ENCODE assay signal across 8 cellular contexts in genomic region chr17:82291582-82292250, GRCh38. TPM values are rescaled to one million over a fixed set of nuclear protein-coding genes. Genes with fewer than 3 reads are reported as not detected.
A peak's percentile ranks its signal among the peaks of the same experiment; 100 is the strongest.
DNase-seq lines count a peak whose midpoint lies in the region; ATAC-seq and TF ChIP-seq lines count a peak whose summit lies in the region.

No MANE protein-coding gene starts in this region.

- no peak for TF ChIP-seq POLR2A in NB4 (IDR thresholded peaks at IDR 0.05; ENCODE audit: extremely low read depth, insufficient read length)

- peaks cover 2% of the 10 kb centered on the region for H3F3A ChIP-seq in neural cell (ENCODE audit: insufficient read depth, low read length, poor library complexity, severe bottlenecking)

- no peaks in the 10 kb centered on the region for H3K79me2 ChIP-seq in neural cell (replicated peaks; ENCODE audit: insufficient read depth, low read length)

- TF ChIP-seq CTCF in C4-2B (conservative IDR thresholded peaks at IDR 0.05) (no peak), NB4 (IDR thresholded peaks at IDR 0.05; ENCODE audit: low read depth, low read length) (no peak), colonic mucosa (IDR thresholded peaks at IDR 0.05) (no peak), neural cell (IDR thresholded peaks at IDR 0.05; ENCODE audit: poor library complexity, severe bottlenecking) (no peak)

- TF ChIP-seq EP300 in neural cell (conservative IDR thresholded peaks at IDR 0.05; ENCODE audit: poor library complexity, severe bottlenecking), result no peak

- H3K4me1 ChIP-seq in colonic mucosa, result peaks cover 12% of the 10 kb centered on the region

- H3K36me3 ChIP-seq in colonic mucosa (no peaks in the 10 kb centered on the region), neural cell (ENCODE audit: insufficient read depth, low read length) (no peaks in the 10 kb centered on the region)

- H2AFZ ChIP-seq in neural cell (ENCODE audit: low read depth, low read length), result no peak overlapping the region

- H4K20me1 ChIP-seq in neural cell (ENCODE audit: insufficient read depth), result no peaks in the 10 kb centered on the region

- H3K27me3 ChIP-seq in colonic mucosa (no peaks in the 10 kb centered on the region), neural cell (ENCODE audit: insufficient read depth, low read depth, low read length) (no peaks in the 10 kb centered on the region)

- peak overlapping the region; percentile 63 for H3K4me3 ChIP-seq in NB4 (ENCODE audit: low read depth, low read length)
- peak overlapping the region; percentile 85 for H3K4me3 ChIP-seq in colonic mucosa
- peak overlapping the region; percentile 88 for H3K4me3 ChIP-seq in neural cell (ENCODE audit: low read length)

- peak overlapping the region; percentile 95 for H3K9ac ChIP-seq in colonic mucosa (ENCODE audit: low read depth in 2 of 2, low read length in 2 of 2)
- peak overlapping the region; percentile 96 for H3K9ac ChIP-seq in neural cell (ENCODE audit: low read length)

- no peak for ATAC-seq in HG02588 (IDR thresholded peaks at IDR 0.05; ENCODE audit: unreplicated experiment)

- intact Hi-C loops in colonic mucosa (cut with DNase I), result no loop called here

- DNase-seq in NB4 (ENCODE audit: low read depth) (peak; percentile 50), colonic mucosa (no peak), activated gamma-delta T cell (lab: John Stamatoyannopoulos, UW) (no peak), NCI-H526 (lab: John Stamatoyannopoulos, UW) (no peak), GDM1 (lab: John Stamatoyannopoulos, UW) (no peak)

- H3K9me2 ChIP-seq in neural cell (ENCODE audit: insufficient read depth, low read length), result no peaks in the 10 kb centered on the region

- TF ChIP-seq RAD21 in neural cell (conservative IDR thresholded peaks at IDR 0.05), result no peak

- peak overlapping the region; percentile 95 for H3K27ac ChIP-seq in C4-2B
- H3K27ac ChIP-seq in colonic mucosa, result peak overlapping the region; percentile 87
- H3K27ac ChIP-seq in neural cell (ENCODE audit: low read length), result peak overlapping the region; percentile 93

- no peaks in the 10 kb centered on the region for H3K9me3 ChIP-seq in colonic mucosa
- H3K9me3 ChIP-seq in neural cell (ENCODE audit: low read length), result no peaks in the 10 kb centered on the region

- H3K4me2 ChIP-seq in neural cell (ENCODE audit: low read length), result peak overlapping the region; percentile 39

TF ChIP-seq in neural cell, 6 proteins besides CTCF, POLR2A, EP300 and RAD21:
- no peak for TF ChIP-seq REST (IDR thresholded peaks at IDR 0.05; ENCODE audit: borderline replicate concordance)
- no peak for TF ChIP-seq EZH2 (IDR thresholded peaks at IDR 0.05; ENCODE audit: borderline replicate concordance, insufficient read depth, low read length, poor library complexity, severe bottlenecking)
- no peak for TF ChIP-seq TAF1 (IDR thresholded peaks at IDR 0.05; ENCODE audit: low read depth)
- no peak for TF ChIP-seq SMC3 (conservative IDR thresholded peaks at IDR 0.05; ENCODE audit: poor library complexity)
- TF ChIP-seq POLR2AphosphoS5 (IDR thresholded peaks at IDR 0.05), result no peak
- no peak for TF ChIP-seq MXI1 (conservative IDR thresholded peaks at IDR 0.05; ENCODE audit: poor library complexity, severe bottlenecking)

RNA-seq across cellular contexts. Expression of gene CSNK1D, which starts 18.2 kb away (rescaled TPM):
- 100 to 1,000 TPM; 136 to 138 TPM for total RNA-seq in colonic mucosa
- polyA plus RNA-seq in neural cell, result 29.9 and 41.6 TPM in 2 replicates
- 56.5 and 63.9 TPM in 2 replicates for polyA minus RNA-seq in neural cell

RNA-seq across cellular contexts. Expression of gene CD7, which starts 25.7 kb away (rescaled TPM):
- total RNA-seq in colonic mucosa, result 1 to 10 TPM; 4.2 to 5.0 TPM
- polyA plus RNA-seq in neural cell, result not detected in 2 replicates
- not detected in 2 replicates for polyA minus RNA-seq in neural cell

RNA-seq across cellular contexts. Expression of gene SECTM1, which starts 41.9 kb away (rescaled TPM):
- total RNA-seq in colonic mucosa, result 10 to 100 TPM; 29.1 to 76.3 TPM
- polyA plus RNA-seq in neural cell, result not detected in 2 replicates
- polyA minus RNA-seq in neural cell, result not detected in 2 replicates
